In the genomic region with DNA sequence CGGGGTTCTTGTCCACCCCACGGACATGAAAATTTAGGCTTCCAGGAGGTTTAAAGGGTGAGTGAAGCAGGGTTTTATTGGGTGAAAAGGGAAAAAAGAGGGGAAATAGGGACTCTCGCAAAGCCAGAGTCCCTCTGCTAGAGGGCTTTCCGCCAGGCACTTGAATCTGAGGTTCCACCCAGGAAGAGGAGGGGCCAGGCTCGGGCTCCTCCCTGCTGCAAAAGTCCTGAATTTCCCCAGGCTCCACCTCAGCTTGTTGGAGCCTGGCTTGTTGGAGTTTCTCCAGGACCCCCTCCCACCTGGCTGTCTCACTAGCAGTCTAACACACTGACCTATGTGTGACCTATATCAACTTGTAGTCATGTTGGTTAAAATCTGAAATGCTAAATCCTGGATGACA, we compare ENCODE assay signal across 28 cellular contexts. TPM values are rescaled to one million over a fixed set of nuclear protein-coding genes. Genes with fewer than 3 reads are reported as not detected.
"Had no signal": no experiment of that assay in that cellular context is flagged by ENCODE, and none has a peak within 500 bp of the region (broad histone marks: within the 10 kb centered on the region; RNA-seq: fewer than 3 reads in every experiment).

No MANE protein-coding gene starts in this region.

- H3K4me2 ChIP-seq: smooth muscle cell had no signal

- H3K27ac Mint-ChIP-seq: mesothelial cell of epicardium; natural killer cell treated with Interleukin-12 subunit alpha and Interleukin-12 subunit beta and Interleukin-15 and Interleukin-18, amount 100 ng/mL, for 72 hours; stimulated activated effector memory CD8-positive, alpha-beta T cell treated with anti-CD3 and anti-CD28 coated beads, Interleukin-12 subunit alpha, Interleukin-12 subunit beta, amount 100 ng/mL, for 72 hours had no signal

- H3K27ac ChIP-seq: dorsolateral prefrontal cortex, left lung, prostate gland, right atrium auricular region, stomach, tibial nerve, upper lobe of left lung had no signal

- H3K9me3 ChIP-seq: prostate gland had no signal

- FAIRE-seq: colon, frontal cortex, islet of Langerhans, urothelium cell line had no signal

- H3K4me1 ChIP-seq: left lung, prostate gland, right atrium auricular region, stomach, tibial nerve, upper lobe of left lung had no signal

- H3K4me1 Mint-ChIP-seq: mesothelial cell of epicardium, naive B cell, neural crest cell had no signal

- H3K4me3 Mint-ChIP-seq: mesothelial cell of epicardium; naive B cell; natural killer cell treated with Interleukin-12 subunit alpha and Interleukin-12 subunit beta and Interleukin-15 and Interleukin-18, amount 100 ng/mL, for 72 hours; neural crest cell; stimulated activated effector memory CD8-positive, alpha-beta T cell treated with anti-CD3 and anti-CD28 coated beads, Interleukin-12 subunit alpha, Interleukin-12 subunit beta, amount 100 ng/mL, for 72 hours had no signal

- DNase-seq: dorsolateral prefrontal cortex; effector CD4-positive, alpha-beta T cell; hypothalamus; left cardiac atrium; left lung; mesenchymal stem cell; mucosa of descending colon; naive B cell; nucleus accumbens; stimulated activated CD4-positive, alpha-beta T cell treated with anti-CD3 and anti-CD28 coated beads, Interleukin-12 subunit alpha, Interleukin-12 subunit beta, amount 100 ng/mL, for 4 hours; stimulated activated CD4-positive, alpha-beta T cell treated with anti-CD3 and anti-CD28 coated beads, Interleukin-1b, Interleukin-23, amount 100 ng/mL, for 48 hours; stimulated activated CD4-positive, alpha-beta T cell treated with anti-CD3 and anti-CD28 coated beads, Interleukin-4, amount 100 ng/mL, for 1 hour; stimulated activated naive CD4-positive, alpha-beta T cell treated with Interleukin-2 at 50 U/mL for 16 hours; stomach; upper lobe of left lung had no signal

- H3K27me3 Mint-ChIP-seq: naive B cell had no signal

- ATAC-seq: left cardiac atrium; left lung; mucosa of descending colon; natural killer cell treated with Interleukin-12 subunit alpha and Interleukin-12 subunit beta and Interleukin-15 and Interleukin-18, amount 100 ng/mL, for 72 hours; sciatic nerve; stimulated activated effector memory CD8-positive, alpha-beta T cell treated with anti-CD3 and anti-CD28 coated beads, Interleukin-12 subunit alpha, Interleukin-12 subunit beta, amount 100 ng/mL, for 72 hours had no signal

- H3K27me3 ChIP-seq: dorsolateral prefrontal cortex, left lung, right atrium auricular region, stomach, tibial nerve, upper lobe of left lung had no signal

RNA-seq across cellular contexts. Expression of a gene that starts 25.5 kb away (rescaled TPM):
- total RNA-seq: frontal cortex, neural crest cell had no signal

RNA-seq across cellular contexts. Expression of a gene that starts 35.4 kb away (rescaled TPM):
- total RNA-seq: neural crest cell had no signal
